Comparison of ENCODE assay signal across 21 cellular contexts in genomic region chr15:94701281-94701985, GRCh38.
DNase-seq lines count a peak whose midpoint lies in the region; ATAC-seq and TF ChIP-seq lines count a peak whose summit lies in the region.
"Had no signal": no experiment of that assay in that cellular context is flagged by ENCODE, and none has a peak within 500 bp of the region (broad histone marks: within the 10 kb centered on the region; RNA-seq: fewer than 3 reads in every experiment).

No MANE protein-coding gene starts in this region.

- no peak overlapping the region for H3K4me3 Mint-ChIP-seq in natural killer cell
- H3K4me3 Mint-ChIP-seq: CD14-positive monocyte; CD4-positive, alpha-beta T cell; CD8-positive, alpha-beta memory T cell; GM23338; H9 had no signal

- H3K9me2 ChIP-seq in neural cell (ENCODE audit: insufficient read depth, low read length), result no peaks in the 10 kb centered on the region

- no peak overlapping the region for H3K4me2 ChIP-seq in neural cell (ENCODE audit: low read length)
- H3K4me2 ChIP-seq: A549; BLaER1 treated with 17β-estradiol and CSF1 and Interleukin-3, amounts not matched to agents 10 nM and 100 nM; GM23338 had no signal

- peak; percentile 67 for TF ChIP-seq EP300 in neural cell (conservative IDR thresholded peaks at IDR 0.05; ENCODE audit: poor library complexity, severe bottlenecking)

- TF ChIP-seq CTCF in neural cell (IDR thresholded peaks at IDR 0.05; ENCODE audit: poor library complexity, severe bottlenecking), result no peak
- TF ChIP-seq CTCF in natural killer cell (IDR thresholded peaks at IDR 0.05), result no peak

- H3K27me3 Mint-ChIP-seq in natural killer cell (ENCODE audit: low read depth in 2 of 2), result peaks cover 21 to 50% of the 10 kb centered on the region in 2 donors
- H3K27me3 Mint-ChIP-seq: CD4-positive, alpha-beta T cell had no signal

- no peak overlapping the region for H3K4me3 ChIP-seq in neural cell (ENCODE audit: low read length)
- H3K4me3 ChIP-seq: A549; BLaER1 treated with 17β-estradiol and CSF1 and Interleukin-3, amounts not matched to agents 10 nM and 100 nM; GM23338 had no signal

- intact Hi-C loops in natural killer cell (cut with micrococcal nuclease), result no loop called here

- H3K27ac Mint-ChIP-seq in natural killer cell, result no peak overlapping the region
- H3K27ac Mint-ChIP-seq: CD14-positive monocyte; CD4-positive, alpha-beta T cell; CD8-positive, alpha-beta memory T cell; GM23338; H9 had no signal

- no peak overlapping the region for H2AFZ ChIP-seq in neural cell (ENCODE audit: low read depth, low read length)
- H2AFZ ChIP-seq: GM23338 had no signal

- H3K79me2 ChIP-seq in neural cell (replicated peaks; ENCODE audit: insufficient read depth, low read length), result no peaks in the 10 kb centered on the region

- ATAC-seq in GM21360 (IDR thresholded peaks at IDR 0.05; ENCODE audit: unreplicated experiment) (no peak), natural killer cell (no peak), GM18873 (IDR thresholded peaks at IDR 0.05; ENCODE audit: low FRiP score, unreplicated experiment) (no peak)
- ATAC-seq: A549, GM23338, HCT116 had no signal

- DNase-seq in A172 (ENCODE audit: low spot score) (peak; percentile 4), dermis blood vessel endothelial cell (peak; percentile 86), natural killer cell (no peak)
- DNase-seq: ACHN; AML-193; BE2C; CD4-positive, alpha-beta T cell; CD8-positive, alpha-beta memory T cell; DMS 273 treated with DMSO at 0.1 percent for 48 hours; DMS79; GF-D8; H9 had no signal

- no peaks in the 10 kb centered on the region for H3K4me1 Mint-ChIP-seq in natural killer cell
- H3K4me1 Mint-ChIP-seq: CD14-positive monocyte; CD8-positive, alpha-beta memory T cell; GM23338 had no signal

- no peaks in the 10 kb centered on the region for H3K36me3 ChIP-seq in neural cell (ENCODE audit: insufficient read depth, low read length)
- H3K36me3 ChIP-seq: BE2C; BLaER1 treated with 17β-estradiol and CSF1 and Interleukin-3, amounts not matched to agents 10 nM and 100 nM had no signal

- H3K9me3 ChIP-seq in neural cell (ENCODE audit: low read length), result no peaks in the 10 kb centered on the region
- H3K9me3 ChIP-seq: A549; BE2C; BLaER1 treated with 17β-estradiol and CSF1 and Interleukin-3, amounts not matched to agents 10 nM and 100 nM had no signal

- H3K27me3 ChIP-seq in neural cell (ENCODE audit: insufficient read depth, low read depth, low read length), result no peaks in the 10 kb centered on the region
- H3K27me3 ChIP-seq: BE2C; BLaER1 treated with 17β-estradiol and CSF1 and Interleukin-3, amounts not matched to agents 10 nM and 100 nM had no signal

- peak overlapping the region; percentile 50 for H3K27ac ChIP-seq in neural cell (ENCODE audit: low read length)
- H3K27ac ChIP-seq: 22Rv1; A549; BLaER1 treated with 17β-estradiol and CSF1 and Interleukin-3, amounts not matched to agents 10 nM and 100 nM had no signal

- H3K36me3 Mint-ChIP-seq in natural killer cell, result no peaks in the 10 kb centered on the region
- H3K36me3 Mint-ChIP-seq: CD14-positive monocyte; CD8-positive, alpha-beta memory T cell had no signal

- TF ChIP-seq RAD21 in neural cell (conservative IDR thresholded peaks at IDR 0.05), result no peak

- no peaks in the 10 kb centered on the region for H4K20me1 ChIP-seq in neural cell (ENCODE audit: insufficient read depth)
- H4K20me1 ChIP-seq: BLaER1 treated with 17β-estradiol and CSF1 and Interleukin-3, amounts not matched to agents 10 nM and 100 nM had no signal

- H3K9ac ChIP-seq in neural cell (ENCODE audit: low read length), result no peak overlapping the region
- H3K9ac ChIP-seq: BLaER1 treated with 17β-estradiol and CSF1 and Interleukin-3, amounts not matched to agents 10 nM and 100 nM had no signal

- H3F3A ChIP-seq in neural cell (ENCODE audit: insufficient read depth, low read length, poor library complexity, severe bottlenecking), result no peaks in the 10 kb centered on the region

- H3K9me3 Mint-ChIP-seq in natural killer cell, result no peaks in the 10 kb centered on the region
- H3K9me3 Mint-ChIP-seq: GM23338 had no signal

TF ChIP-seq in neural cell, 6 proteins besides CTCF, POLR2A, EP300 and RAD21:
- TF ChIP-seq POLR2AphosphoS5 (IDR thresholded peaks at IDR 0.05) (peak; percentile 65), REST (IDR thresholded peaks at IDR 0.05; ENCODE audit: borderline replicate concordance) (no peak)
TF ChIP-seq in neural cell: peak in this region for 1.
